Comparison of ENCODE assay signal across 8 cellular contexts in the genomic region with DNA sequence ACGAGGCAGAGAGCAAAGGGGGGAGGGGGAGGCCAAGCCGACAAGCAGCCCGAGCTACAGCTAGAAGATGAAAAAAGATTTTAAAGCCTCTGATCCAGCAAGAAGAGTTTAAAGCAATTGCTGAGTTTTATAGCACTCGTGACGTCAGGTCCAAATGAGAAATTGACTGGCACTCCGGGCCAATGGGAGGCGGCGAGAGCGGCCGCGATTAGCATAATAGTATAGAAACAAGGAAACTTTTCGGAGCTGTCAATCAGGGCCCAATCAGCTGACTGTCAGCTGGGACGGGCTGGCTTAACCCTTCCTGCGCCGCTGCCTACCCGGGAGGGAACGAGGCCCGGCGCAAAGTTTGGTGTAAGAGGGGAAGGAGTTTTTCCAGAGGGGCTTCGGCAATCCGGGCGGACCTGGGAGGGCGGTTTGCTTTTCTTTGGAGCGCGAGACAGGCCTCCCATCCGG. TPM values are rescaled to one million over a fixed set of nuclear protein-coding genes. Genes with fewer than 3 reads are reported as not detected.
DNase-seq lines count a peak whose midpoint lies in the region; ATAC-seq and TF ChIP-seq lines count a peak whose summit lies in the region.

A gene (minus strand): TSS at position 102 of the 456 bp plus-strand sequence. CDS start 835 bp downstream, outside the sequence.

- peak within 1 kb of the TSS; percentile 93 to 94 for H3K27ac Mint-ChIP-seq in effector memory CD8-positive, alpha-beta T cell

- H3K36me3 Mint-ChIP-seq in effector memory CD8-positive, alpha-beta T cell (ENCODE audit: insufficient read depth): peaks cover 45% of the 10 kb centered on the region

- no peaks in the 10 kb centered on the region for H3K9me3 ChIP-seq in BLaER1
- no peaks in the 10 kb centered on the region for H3K9me3 ChIP-seq in lower lobe of right lung

- peak within 1 kb of the TSS; percentile 100 for H3K4me2 ChIP-seq in BLaER1

- TF ChIP-seq CTCF in lower lobe of right lung (IDR thresholded peaks at IDR 0.05): no peak

- peaks cover 18 to 35% of the 10 kb centered on the region in 2 donors for H3K4me1 Mint-ChIP-seq in effector memory CD8-positive, alpha-beta T cell (ENCODE audit: low read depth in 2 of 2)

- H3K27me3 ChIP-seq in BLaER1 (peaks cover 59% of the 10 kb centered on the region), lower lobe of right lung (ENCODE audit: low read depth) (no peaks in the 10 kb centered on the region)

- H4K20me1 ChIP-seq in BLaER1: peaks cover 31% of the 10 kb centered on the region

- DNase-seq in NCI-H748 treated with DMSO at 0.1 percent for 48 hours (lab: John Stamatoyannopoulos, UW) (peak; percentile 79), lower lobe of right lung (peak; percentile 95), NCI-H446 (lab: John Stamatoyannopoulos, UW) (no peak)
- DNase-seq in activated CD8-positive, alpha-beta memory T cell treated with anti-CD3 and anti-CD28 coated beads, Interleukin-2, amount 50 U/mL, for 24 hours (ENCODE audit: extremely low read depth): peak; percentile 62
- DNase-seq in effector memory CD8-positive, alpha-beta T cell: peak; percentile 86 to 89 (median 87)
- peak; percentile 82 for DNase-seq in stimulated activated CD4-positive, alpha-beta T cell treated with anti-CD3 and anti-CD28 coated beads, Interleukin-4, amount 100 ng/mL, for 1 hour

- H3K9me3 Mint-ChIP-seq in effector memory CD8-positive, alpha-beta T cell: no peaks in the 10 kb centered on the region

- peak within 1 kb of the TSS; percentile 64; the same call in 1 of the 2 replicates for H3K9ac ChIP-seq in BLaER1

- ATAC-seq in HG02759 (IDR thresholded peaks at IDR 0.05; ENCODE audit: unreplicated experiment) (peak; percentile 56), lower lobe of right lung (peak; percentile 93 to 95)
- peak; percentile 79 for ATAC-seq in effector memory CD8-positive, alpha-beta T cell (replicated peaks)

- peak within 1 kb of the TSS; percentile 92 to 98 for H3K4me3 Mint-ChIP-seq in effector memory CD8-positive, alpha-beta T cell

- H3K4me1 ChIP-seq in BLaER1: peaks cover 19% of the 10 kb centered on the region
- H3K4me1 ChIP-seq in lower lobe of right lung: peaks cover 4% of the 10 kb centered on the region

- intact Hi-C loops in lower lobe of right lung (cut with DNase I): no loop called here

- H3K27me3 Mint-ChIP-seq in effector memory CD8-positive, alpha-beta T cell: no peaks in the 10 kb centered on the region

- H3K27ac ChIP-seq in BLaER1 (no peak within 1 kb of the TSS), lower lobe of right lung (peak within 1 kb of the TSS; percentile 91)

- no peaks in the 10 kb centered on the region for H3K36me3 ChIP-seq in BLaER1
- H3K36me3 ChIP-seq in lower lobe of right lung: no peaks in the 10 kb centered on the region

- H3K4me3 ChIP-seq in BLaER1 (peak within 1 kb of the TSS; percentile 72), lower lobe of right lung (peak within 1 kb of the TSS; percentile 69)

RNA-seq across cellular contexts. Expression of the gene that starts here (rescaled TPM):
- total RNA-seq in lower lobe of right lung: 60.0 TPM

Comparison
In these comparisons a context has a peak if more than half of its experiments do, and no peak if none do; other contexts are left out.
1. DNase-seq: peak in NCI-H748 treated with DMSO at 0.1 percent for 48 hours (single experiment), activated CD8-positive, alpha-beta memory T cell treated with anti-CD3 and anti-CD28 coated beads, Interleukin-2, amount 50 U/mL, for 24 hours (single experiment), effector memory CD8-positive, alpha-beta T cell (3 of 3), lower lobe of right lung (single experiment) and stimulated activated CD4-positive, alpha-beta T cell treated with anti-CD3 and anti-CD28 coated beads, Interleukin-4, amount 100 ng/mL, for 1 hour (single experiment); none in NCI-H446 (0 of 2).
2. Peak in every context shown above with its lines, with median percentiles within 50 percentile points of each other: ATAC-seq.